Comparison of ENCODE assay signal across 18 cellular contexts in the genomic region with DNA sequence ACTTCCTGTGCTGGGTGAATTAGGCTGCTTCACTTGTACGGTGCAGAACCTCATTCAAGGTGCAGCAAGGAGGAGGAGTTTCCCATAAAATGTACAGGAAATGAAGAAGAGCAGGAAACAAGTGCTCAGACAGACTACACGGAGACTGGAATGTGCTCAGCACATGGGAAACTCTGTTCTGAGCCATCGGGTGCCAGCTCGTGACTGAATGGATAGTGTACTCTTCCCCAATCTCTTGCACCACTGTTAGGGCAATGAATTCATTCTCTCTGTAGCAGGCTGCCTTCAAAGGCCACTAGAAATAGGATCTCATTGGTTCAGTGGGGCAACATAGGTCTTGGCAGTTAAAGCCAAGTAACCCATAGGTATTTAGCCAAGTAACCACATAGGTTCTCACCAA.
A peak's percentile ranks its signal among the peaks of the same experiment; 100 is the strongest.
DNase-seq lines count a peak whose midpoint lies in the region; ATAC-seq, FAIRE-seq and TF ChIP-seq lines count a peak whose summit lies in the region.
"Had no signal": no experiment of that assay in that cellular context is flagged by ENCODE, and none has a peak within 500 bp of the region (broad histone marks: within the 10 kb centered on the region; RNA-seq: fewer than 3 reads in every experiment).

No MANE protein-coding gene starts in this region.

- H4K20me1 ChIP-seq in GM23248 (ENCODE audit: insufficient read depth) (no peaks in the 10 kb centered on the region), H1 (replicated peaks in 1 of 2; ENCODE audit: control insufficient read depth in 1 of 2, insufficient read depth in 2 of 2, low read length in 2 of 2) (no peaks in the 10 kb centered on the region)
- H4K20me1 ChIP-seq: BLaER1 had no signal

- intact Hi-C loops in adrenal gland (cut with DNase I), result no loop called here

- H4K5ac ChIP-seq in H1 (ENCODE audit: insufficient read length, low read depth, low read length), result no peak overlapping the region

- H3K9me3 ChIP-seq in GM23248 (ENCODE audit: low read depth) (no peaks in the 10 kb centered on the region), H1 (ENCODE audit: insufficient read depth in 2 of 2, low read depth in 1 of 2, low read length in 1 of 2) (no peaks in the 10 kb centered on the region), upper lobe of left lung (no peaks in the 10 kb centered on the region), adrenal gland (replicated peaks in 1 of 3) (no peaks in the 10 kb centered on the region)
- H3K9me3 ChIP-seq: BLaER1 had no signal

- no peak overlapping the region for H2BK5ac ChIP-seq in H1 (ENCODE audit: low read depth, low read length)

- H3K4me1 ChIP-seq in GM23248 (ENCODE audit: insufficient read depth), result peaks cover 33% of the 10 kb centered on the region
- H3K4me1 ChIP-seq in H1 (replicated peaks in 1 of 4; ENCODE audit: control insufficient read depth in 3 of 4, insufficient read depth in 4 of 4, low read length in 3 of 4), result peaks cover 0 to 2% (median 0%) of the 10 kb centered on the region in 4 experiments; a peak in 1 of 7 replicates
- H3K4me1 ChIP-seq in upper lobe of left lung, result peaks cover 4 to 6% (median 4%) of the 10 kb centered on the region in 4 donors
- H3K4me1 ChIP-seq in adrenal gland (replicated peaks in 1 of 2), result no peaks in the 10 kb centered on the region
- H3K4me1 ChIP-seq: BLaER1 had no signal

- CTCF ChIA-PET in H1 (lab: Charles Lee; ENCODE audit: partially characterized antibody), result interaction anchor here (1.7 kb wide), 1 partner anchor 27 kb away, joined by 4 read pairs; no protein-coding TSS in a partner anchor

- 52 to 54% methylated on average over 4 of the region's 4 CpGs for WGBS in GM23248 (ENCODE audit: low coverage in 1 of 2, low lambda C conversion rate in 2 of 2, missing lambda C conversion rate in 2 of 2), 2 experiments
- 90% methylated on average over 4 of the region's 4 CpGs; no CpG with 5 or more reads in 1 of the 2 experiments for WGBS in H1 (ENCODE audit: extremely low coverage in 1 of 2, insufficient coverage in 1 of 2, insufficient read length in 1 of 2, insufficient replicate concordance in 2 of 2, low coverage in 1 of 2, low lambda C conversion rate in 2 of 2, missing lambda C conversion rate in 1 of 2), 2 experiments
- WGBS in upper lobe of left lung, 2 donors, result 79 to 80% methylated on average over 4 of the region's 4 CpGs
- 66 to 81% (median 76%) methylated on average over 4 of the region's 4 CpGs for WGBS in adrenal gland, 4 donors

- H3K79me1 ChIP-seq in H1 (ENCODE audit: low read depth, low read length), result no peaks in the 10 kb centered on the region

- H3K23ac ChIP-seq in H1 (ENCODE audit: insufficient read length), result no peak overlapping the region

- TF ChIP-seq EP300 in H1 (IDR thresholded peaks at IDR 0.05; ENCODE audit: borderline replicate concordance in 1 of 2, low read depth in 2 of 2, low read length in 2 of 2), result no peak
- no peak for TF ChIP-seq EP300 in upper lobe of left lung (IDR thresholded peaks at IDR 0.05)

- H3K9ac ChIP-seq in GM23248 (no peak overlapping the region), H1 (replicated peaks in 1 of 4; ENCODE audit: extremely low read depth in 1 of 4, low read depth in 3 of 4, low read length in 3 of 4) (no peak overlapping the region)
- H3K9ac ChIP-seq: BLaER1 had no signal

- no peak overlapping the region for H4K8ac ChIP-seq in H1 (ENCODE audit: extremely low read depth, insufficient read depth, low read length)

- H3K27me3 ChIP-seq in GM23248 (replicated peaks; ENCODE audit: insufficient read depth) (no peaks in the 10 kb centered on the region), H1 (replicated peaks in 1 of 4; ENCODE audit: control insufficient read depth in 3 of 4, extremely low read depth in 1 of 4, insufficient read depth in 3 of 4, low read length in 3 of 4) (no peaks in the 10 kb centered on the region), upper lobe of left lung (no peaks in the 10 kb centered on the region), adrenal gland (no peaks in the 10 kb centered on the region)
- H3K27me3 ChIP-seq: BLaER1 had no signal

- no peak overlapping the region for H3K18ac ChIP-seq in H1 (ENCODE audit: extremely low read depth, low read length)

- H4K91ac ChIP-seq in H1 (replicated peaks; ENCODE audit: insufficient read length, low read length), result peak overlapping the region; percentile 45

- TF ChIP-seq CTCF in AG10803 (conservative IDR thresholded peaks at IDR 0.05; ENCODE audit: low read length) (no peak), H1 (IDR thresholded peaks at IDR 0.05; ENCODE audit: control extremely low read depth in 1 of 3, insufficient read depth in 1 of 3, low read depth in 1 of 3, low read length in 3 of 3) (no peak), upper lobe of left lung (IDR thresholded peaks at IDR 0.05) (no peak), adrenal gland (IDR thresholded peaks at IDR 0.05) (no peak)

- DNase-seq in AG10803 (ENCODE audit: low read depth) (peak; percentile 65), GM23248 (peak; percentile 15), H1 (ENCODE audit: low read depth in 1 of 2, low spot score in 2 of 2) (no peak), upper lobe of left lung (no peak), adrenal gland (no peak)
- DNase-seq: ACHN; Calu3; CD8-positive, alpha-beta T cell; DMS79 treated with DMSO at 0.1 percent for 48 hours; GF-D8; GOT3; H9; KG1 had no signal

- in situ Hi-C loops in GM23248 (cut with MboI), result no loop called here

- H3K4me3 ChIP-seq in AG10803 (ENCODE audit: low read length) (no peak overlapping the region), GM23248 (no peak overlapping the region), H1 (ENCODE audit: extremely low read depth in 1 of 4, insufficient read depth in 2 of 4, low read depth in 3 of 4, low read length in 4 of 4) (no peak overlapping the region), upper lobe of left lung (no peak overlapping the region), adrenal gland (no peak overlapping the region)
- H3K4me3 ChIP-seq: BLaER1, GM12878 had no signal

- peaks cover 3% of the 10 kb centered on the region; the same call in 1 of the 2 replicates for H3K23me2 ChIP-seq in H1 (ENCODE audit: low read depth, low read length)

- no peak overlapping the region for H3K27ac ChIP-seq in GM23248
- H3K27ac ChIP-seq in H1 (ENCODE audit: low read depth, low read length), result no peak overlapping the region
- no peak overlapping the region for H3K27ac ChIP-seq in upper lobe of left lung
- H3K27ac ChIP-seq in adrenal gland, result no peak overlapping the region
- H3K27ac ChIP-seq: BLaER1 had no signal

- no peak overlapping the region for H3K56ac ChIP-seq in H1 (replicated peaks; ENCODE audit: insufficient read length, low read depth, low read length)

- H3K4me2 ChIP-seq in GM23248 (ENCODE audit: unreplicated experiment) (no peak overlapping the region), H1 (ENCODE audit: insufficient read depth in 1 of 2, low read depth in 2 of 2, low read length in 2 of 2) (no peak overlapping the region)
- H3K4me2 ChIP-seq: BLaER1 had no signal

- TF ChIP-seq POLR2A in H1 (IDR thresholded peaks at IDR 0.05; ENCODE audit: control extremely low read depth in 1 of 2, low read depth in 2 of 2, low read length in 2 of 2) (no peak), upper lobe of left lung (IDR thresholded peaks at IDR 0.05) (no peak), adrenal gland (IDR thresholded peaks at IDR 0.05) (no peak)

- no peak overlapping the region for H3K14ac ChIP-seq in H1 (ENCODE audit: insufficient read length)

- no peaks in the 10 kb centered on the region for H3K9me2 ChIP-seq in GM23248 (ENCODE audit: insufficient read depth)

- H2AFZ ChIP-seq in GM23248 (no peak overlapping the region), H1 (ENCODE audit: low read length) (no peak overlapping the region)

- H2AK5ac ChIP-seq in H1 (ENCODE audit: low read depth, low read length), result no peak overlapping the region

- H3K4ac ChIP-seq in H1 (replicated peaks; ENCODE audit: insufficient read length, low read depth, low read length), result no peak overlapping the region

- ATAC-seq in GM18517 (IDR thresholded peaks at IDR 0.05; ENCODE audit: unreplicated experiment) (no peak), upper lobe of left lung (ENCODE audit: low FRiP score in 2 of 2) (no peak)
- ATAC-seq: CD8-positive, alpha-beta T cell; GM12878; HepG2 had no signal

- H3F3A ChIP-seq in GM23248 (ENCODE audit: insufficient read depth), result peaks cover 13% of the 10 kb centered on the region

- H2BK120ac ChIP-seq in H1 (replicated peaks; ENCODE audit: low read depth, low read length), result no peak overlapping the region

- H2BK20ac ChIP-seq in H1 (ENCODE audit: low read length), result no peak overlapping the region

- POLR2A ChIA-PET in H1 (lab: Charles Lee; ENCODE audit: partially characterized antibody), result no interaction called here

- H3K79me2 ChIP-seq in GM23248 (ENCODE audit: insufficient read depth) (no peaks in the 10 kb centered on the region), H1 (ENCODE audit: control insufficient read depth in 1 of 2, insufficient read depth in 2 of 2, low read length in 2 of 2) (no peaks in the 10 kb centered on the region)

- FAIRE-seq in H1 (lab: Jason Lieb, UNC), result no peak
- FAIRE-seq: GM12878, HepG2, HTR-8/SVneo had no signal

- H3K36me3 ChIP-seq in GM23248 (ENCODE audit: low read depth) (no peaks in the 10 kb centered on the region), H1 (ENCODE audit: control insufficient read depth in 2 of 4, insufficient read depth in 4 of 4, low read length in 3 of 4) (no peaks in the 10 kb centered on the region), upper lobe of left lung (no peaks in the 10 kb centered on the region), adrenal gland (replicated peaks in 1 of 2) (no peaks in the 10 kb centered on the region)
- H3K36me3 ChIP-seq: BLaER1 had no signal

- no peak for TF ChIP-seq RAD21 in H1 (IDR thresholded peaks at IDR 0.05 in 1 of 2, conservative IDR thresholded peaks at IDR 0.05 in 1 of 2; ENCODE audit: low read depth in 2 of 2, low read length in 2 of 2)

- H2BK12ac ChIP-seq in H1 (ENCODE audit: low read depth, low read length), result no peak overlapping the region; the same call in 1 of the 2 replicates

- H2BK15ac ChIP-seq in H1 (ENCODE audit: low read length), result no peak overlapping the region

TF ChIP-seq in H1, 55 proteins besides CTCF, POLR2A, EP300 and RAD21:
- no peak for TF ChIP-seq ATF3 (IDR thresholded peaks at IDR 0.05; ENCODE audit: insufficient read depth, low read depth, low read length)
- TF ChIP-seq HDAC6 (IDR thresholded peaks at IDR 0.05; ENCODE audit: low read depth, low read length), result no peak
- TF ChIP-seq CHD1 (IDR thresholded peaks at IDR 0.05; ENCODE audit: low read depth, low read length), result no peak
- TF ChIP-seq MAFK (IDR thresholded peaks at IDR 0.05; ENCODE audit: low read depth, low read length), result no peak
- no peak for TF ChIP-seq FOSL1 (IDR thresholded peaks at IDR 0.05; ENCODE audit: insufficient read depth, low read depth, low read length)
- no peak for TF ChIP-seq JUN (IDR thresholded peaks at IDR 0.05; ENCODE audit: low read depth, low read length)
- no peak for TF ChIP-seq SRF (IDR thresholded peaks at IDR 0.05; ENCODE audit: low read depth, low read length)

Comparison
In these comparisons a context has a peak if more than half of its experiments do, and no peak if none do; other contexts are left out.
1. DNase-seq: peak in AG10803 (single experiment) and GM23248 (single experiment); none in H1 (0 of 2), upper lobe of left lung (0 of 2) and adrenal gland (0 of 7).